Comparison of ENCODE assay signal across 15 cellular contexts in the genomic region with DNA sequence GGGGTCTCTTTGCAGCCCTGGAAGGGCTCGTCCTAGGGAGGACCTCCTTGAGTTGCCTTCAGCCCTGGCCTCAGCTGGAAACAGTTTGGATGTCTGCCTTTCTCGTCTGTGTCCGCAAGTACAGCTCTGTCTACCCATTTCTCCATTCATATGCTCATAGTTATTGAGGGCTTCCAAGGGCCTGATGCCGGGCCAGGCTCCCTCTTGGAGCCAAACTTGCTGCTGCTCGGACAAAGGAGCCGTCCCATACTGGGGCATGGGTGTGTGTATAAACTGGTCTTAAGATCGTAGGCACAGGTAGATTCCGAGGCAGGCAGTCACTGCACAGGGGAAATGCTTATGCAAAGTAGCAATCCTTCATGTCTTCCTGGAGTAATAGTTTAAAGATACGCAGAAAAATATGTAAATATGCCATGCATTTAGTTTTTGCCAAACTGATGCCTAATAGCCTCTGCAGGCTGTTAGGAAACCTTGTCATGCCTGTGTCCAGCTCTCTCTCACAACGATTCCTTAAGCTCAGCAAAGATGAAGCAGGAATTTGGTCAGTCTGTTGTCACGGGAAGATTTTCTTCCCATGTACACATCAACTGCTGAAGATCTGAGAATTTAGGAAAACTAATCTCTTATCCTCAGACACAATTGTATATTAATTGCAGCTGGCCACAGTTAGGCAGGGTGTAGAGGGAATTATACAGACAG.
A peak's percentile ranks its signal among the peaks of the same experiment; 100 is the strongest.
DNase-seq lines count a peak whose midpoint lies in the region; ATAC-seq and TF ChIP-seq lines count a peak whose summit lies in the region.
"Had no signal": no experiment of that assay in that cellular context is flagged by ENCODE, and none has a peak within 500 bp of the region (broad histone marks: within the 10 kb centered on the region; RNA-seq: fewer than 3 reads in every experiment).

No MANE protein-coding gene starts in this region.

- DNase-seq in LNCaP clone FGC (ENCODE audit: low read depth) (no peak), coronary artery (ENCODE audit: low spot score) (no peak), nephron progenitor cell (no peak), tibial artery (no peak), mesenteric fat pad (ENCODE audit: low spot score) (no peak)
- no peak for DNase-seq in activated CD4-positive, CD25-positive, alpha-beta regulatory T cell treated with anti-CD3 and anti-CD28 coated beads, Interleukin-2, amount 50 U/mL, for 72 hours
- DNase-seq: activated B cell treated with CpG ODN at 0.5 μM for 24 hours; activated T-cell treated with anti-CD3 and anti-CD28 coated beads, Interleukin-2, amount 50 U/mL, for 1 hour; NCI-H146; stimulated activated CD4-positive, alpha-beta T cell treated with anti-CD3 and anti-CD28 coated beads, Interleukin-4, amount 100 ng/mL, for 4 hours; stimulated activated naive CD4-positive, alpha-beta T cell treated with Interleukin-2 at 50 U/mL for 16 hours had no signal

- H3K36me3 ChIP-seq in tibial artery: no peaks in the 10 kb centered on the region

- H3K9me3 ChIP-seq in tibial artery: no peaks in the 10 kb centered on the region

- H3K4me3 Mint-ChIP-seq in nephron progenitor cell: no peak overlapping the region
- H3K4me3 Mint-ChIP-seq: activated B cell treated with CpG ODN at 0.5 μM for 24 hours, endodermal cell, IgD-negative memory B cell had no signal

- H3K36me3 Mint-ChIP-seq in nephron progenitor cell (ENCODE audit: low read depth): peaks cover 13% of the 10 kb centered on the region
- H3K36me3 Mint-ChIP-seq: IgD-negative memory B cell had no signal

- H3K27ac Mint-ChIP-seq in nephron progenitor cell: peak overlapping the region; percentile 88
- H3K27ac Mint-ChIP-seq: activated B cell treated with CpG ODN at 0.5 μM for 24 hours, endodermal cell had no signal

- H3K27ac ChIP-seq in coronary artery (peak overlapping the region; percentile 77 to 79), tibial artery (peak overlapping the region; percentile 76 to 85)
- H3K27ac ChIP-seq: SK-N-MC had no signal

- ATAC-seq in HG03196 (IDR thresholded peaks at IDR 0.05; ENCODE audit: unreplicated experiment): no peak

- H3K4me3 ChIP-seq in LNCaP clone FGC (ENCODE audit: low read depth, low read length): peak overlapping the region; percentile 45
- H3K4me3 ChIP-seq in coronary artery: peak overlapping the region; percentile 42
- H3K4me3 ChIP-seq in tibial artery: peak overlapping the region in 1 of 2 donors; percentile 40
- H3K4me3 ChIP-seq: SK-N-MC had no signal

- no peaks in the 10 kb centered on the region for H3K27me3 ChIP-seq in tibial artery

- H3K4me1 Mint-ChIP-seq in nephron progenitor cell: peaks cover 80% of the 10 kb centered on the region
- H3K4me1 Mint-ChIP-seq: activated B cell treated with CpG ODN at 0.5 μM for 24 hours, IgD-negative memory B cell had no signal

- TF ChIP-seq CTCF in LNCaP clone FGC (IDR thresholded peaks at IDR 0.05; ENCODE audit: control insufficient read depth, extremely low read depth, insufficient read depth) (no peak), coronary artery (IDR thresholded peaks at IDR 0.05) (no peak), nephron progenitor cell (IDR thresholded peaks at IDR 0.05) (no peak), tibial artery (IDR thresholded peaks at IDR 0.05) (no peak)

- H3K4me1 ChIP-seq in tibial artery: peaks cover 0 to 55% (median 40%) of the 10 kb centered on the region in 4 donors

- H3K27me3 Mint-ChIP-seq in nephron progenitor cell (ENCODE audit: low read depth, poor library complexity): peaks cover 3% of the 10 kb centered on the region

- intact Hi-C loops in tibial artery (cut with DNase I; ENCODE audit: low total_unique reads): no loop called here

- no peaks in the 10 kb centered on the region for H3K9me3 Mint-ChIP-seq in nephron progenitor cell
- H3K9me3 Mint-ChIP-seq: activated B cell treated with CpG ODN at 0.5 μM for 24 hours, endodermal cell had no signal
